In genomic region chr3:88003115-88003755, GRCh38 we compare ENCODE assay signal across 9 cellular contexts. TPM values are rescaled to one million over a fixed set of nuclear protein-coding genes. Genes with fewer than 3 reads are reported as not detected.
DNase-seq lines count a peak whose midpoint lies in the region; ATAC-seq and TF ChIP-seq lines count a peak whose summit lies in the region.
"Had no signal": no experiment of that assay in that cellular context is flagged by ENCODE, and none has a peak within 500 bp of the region (broad histone marks: within the 10 kb centered on the region; RNA-seq: fewer than 3 reads in every experiment).

No MANE protein-coding gene starts in this region.

- H3K9me3 Mint-ChIP-seq in GM23338, result no peaks in the 10 kb centered on the region

- H3K27ac ChIP-seq in GM23338 (ENCODE audit: low read depth), result no peak overlapping the region

- H3K4me3 Mint-ChIP-seq in GM23338, result no peak overlapping the region
- H3K4me3 Mint-ChIP-seq in T-helper 17 cell, result no peak overlapping the region
- H3K4me3 Mint-ChIP-seq: CD4-positive, CD25-positive, alpha-beta regulatory T cell had no signal

- H3K27me3 Mint-ChIP-seq in GM23338 (ENCODE audit: insufficient read depth, low read depth, poor library complexity) (peaks cover 2% of the 10 kb centered on the region), T-helper 17 cell (peaks cover 11% of the 10 kb centered on the region)

- H3K9me3 ChIP-seq in NT2/D1 (ENCODE audit: insufficient read depth, low read length) (no peaks in the 10 kb centered on the region), T-helper 17 cell (ENCODE audit: control insufficient read depth, low read length, poor library complexity, severe bottlenecking) (no peaks in the 10 kb centered on the region)

- H3K79me2 ChIP-seq in GM23338 (replicated peaks; ENCODE audit: insufficient read depth), result no peaks in the 10 kb centered on the region

- no peak overlapping the region for H3K9ac ChIP-seq in NT2/D1 (ENCODE audit: insufficient read length, low read depth)

- H3K4me2 ChIP-seq in GM23338, result no peak overlapping the region

- DNase-seq in NCI-H1105 treated with DMSO at 0.1 percent for 48 hours (lab: John Stamatoyannopoulos, UW), result peak; percentile 25
- no peak for DNase-seq in NCI-H1105 (lab: John Stamatoyannopoulos, UW)
- peak; percentile 76 for DNase-seq in GM23338 (ENCODE audit: low spot score)
- DNase-seq in NT2/D1 (ENCODE audit: low read depth, low spot score), result peak; percentile 30
- peak; percentile 38 to 53 for DNase-seq in dermis microvascular lymphatic vessel endothelial cell (ENCODE audit: low read depth in 2 of 2)
- DNase-seq in myocyte (ENCODE audit: low read depth), result peak; percentile 55
- no peak for DNase-seq in T-helper 17 cell
- DNase-seq in ecto neural progenitor cell (ENCODE audit: low spot score), result no peak

- H3K36me3 ChIP-seq in GM23338 (ENCODE audit: insufficient read depth) (no peaks in the 10 kb centered on the region), NT2/D1 (ENCODE audit: insufficient read depth, insufficient read length, low read length) (no peaks in the 10 kb centered on the region)

- no peak overlapping the region for H3K4me3 ChIP-seq in GM23338
- no peak overlapping the region for H3K4me3 ChIP-seq in NT2/D1 (ENCODE audit: insufficient read length, low read depth)

- H4K20me1 ChIP-seq in GM23338 (replicated peaks; ENCODE audit: insufficient read depth), result no peaks in the 10 kb centered on the region

- H3K4me1 ChIP-seq in GM23338 (ENCODE audit: insufficient read depth) (no peaks in the 10 kb centered on the region), NT2/D1 (ENCODE audit: insufficient read depth, insufficient read length) (no peaks in the 10 kb centered on the region)

- H3K9me2 ChIP-seq in GM23338 (ENCODE audit: insufficient read depth), result no peaks in the 10 kb centered on the region

- ATAC-seq in GM23338 (no peak), T-helper 17 cell (no peak)

- no peak overlapping the region for H3K27ac Mint-ChIP-seq in GM23338
- H3K27ac Mint-ChIP-seq in T-helper 17 cell, result no peak overlapping the region
- H3K27ac Mint-ChIP-seq: CD4-positive, CD25-positive, alpha-beta regulatory T cell had no signal

- H3K4me1 Mint-ChIP-seq in GM23338 (no peaks in the 10 kb centered on the region), T-helper 17 cell (peaks cover 2% of the 10 kb centered on the region)

- no peak overlapping the region for H2AFZ ChIP-seq in GM23338

- peak; percentile 73 to 96 for TF ChIP-seq CTCF in GM23338 (conservative IDR thresholded peaks at IDR 0.05; ENCODE audit: low read depth in 2 of 2)

- H3F3A ChIP-seq in GM23338 (replicated peaks; ENCODE audit: low read depth), result no peaks in the 10 kb centered on the region

- H3K36me3 Mint-ChIP-seq in GM23338 (ENCODE audit: low read depth), result no peaks in the 10 kb centered on the region
- H3K36me3 Mint-ChIP-seq in T-helper 17 cell (ENCODE audit: low read depth), result no peaks in the 10 kb centered on the region
- H3K36me3 Mint-ChIP-seq: CD4-positive, CD25-positive, alpha-beta regulatory T cell had no signal

- H3K27me3 ChIP-seq in GM23338 (ENCODE audit: insufficient read depth), result no peaks in the 10 kb centered on the region
- H3K27me3 ChIP-seq in NT2/D1 (ENCODE audit: insufficient read depth, insufficient read length), result no peaks in the 10 kb centered on the region

TF ChIP-seq in GM23338, 12 proteins besides CTCF, POLR2A, EP300 and RAD21 (continues in another document):
- no peak for TF ChIP-seq STAT1 (IDR thresholded peaks at IDR 0.05; ENCODE audit: unreplicated experiment)
- TF ChIP-seq JUNB (IDR thresholded peaks at IDR 0.05; ENCODE audit: unreplicated experiment), result no peak
- no peak for TF ChIP-seq REST (IDR thresholded peaks at IDR 0.05; ENCODE audit: unreplicated experiment)
- no peak for TF ChIP-seq ETS1 (IDR thresholded peaks at IDR 0.05)
- TF ChIP-seq ZNF331 (CRISPR knock-in tag; IDR thresholded peaks at IDR 0.05; ENCODE audit: low read depth), result no peak
- no peak for TF ChIP-seq NANOG (IDR thresholded peaks at IDR 0.05; ENCODE audit: borderline replicate concordance)
- no peak for TF ChIP-seq POLR2AphosphoS5 (IDR thresholded peaks at IDR 0.05; ENCODE audit: low read depth)
- TF ChIP-seq CREB1 (CRISPR knock-in tag; IDR thresholded peaks at IDR 0.05; ENCODE audit: low read depth), result no peak

RNA-seq across cellular contexts. Expression of gene CGGBP1, which starts 55.6 kb away (rescaled TPM):
- 61.3 and 63.5 TPM in 2 replicates for total RNA-seq in GM23338 (2014; rRNA removed; shearing (Covaris generic))
- 45.3 and 55.5 TPM in 2 replicates for polyA plus RNA-seq in GM23338 (2016; fragmentation: Nextera tagmentation; extraction: Ambion mirVana)
- 36.8 and 45.9 TPM in 2 replicates for total RNA-seq in dermis microvascular lymphatic vessel endothelial cell
- 75.2 and 77.0 TPM in 2 replicates for total RNA-seq in myocyte
- 36.8 TPM for polyA plus RNA-seq in myocyte (2012)
- total RNA-seq in T-helper 17 cell, result 10 to 100 TPM; 73.8 to 95.8 TPM

RNA-seq across cellular contexts. Expression of gene ZNF654, which starts 55.8 kb away (rescaled TPM):
- 7.5 and 9.9 TPM in 2 replicates for total RNA-seq in GM23338 (2014; rRNA removed; shearing (Covaris generic))
- 2.8 and 6.2 TPM in 2 replicates for polyA plus RNA-seq in GM23338 (2016; fragmentation: Nextera tagmentation; extraction: Ambion mirVana)
- total RNA-seq in dermis microvascular lymphatic vessel endothelial cell, result 10.1 and 10.3 TPM in 2 replicates
- 11.0 and 13.4 TPM in 2 replicates for total RNA-seq in myocyte
- 3.0 TPM for polyA plus RNA-seq in myocyte (2012)
- 10 to 100 TPM; 12.6 to 16.1 TPM for total RNA-seq in T-helper 17 cell

Comparison
In these comparisons a context has a peak if more than half of its experiments do, and no peak if none do; other contexts are left out.
1. DNase-seq: peak in NCI-H1105 treated with DMSO at 0.1 percent for 48 hours (single experiment), GM23338 (single experiment), NT2/D1 (single experiment), dermis microvascular lymphatic vessel endothelial cell (2 of 2) and myocyte (single experiment); none in NCI-H1105 (single experiment), T-helper 17 cell (0 of 3) and ecto neural progenitor cell (single experiment).